ENCODE assay signal across 24 cellular contexts in the genomic region with DNA sequence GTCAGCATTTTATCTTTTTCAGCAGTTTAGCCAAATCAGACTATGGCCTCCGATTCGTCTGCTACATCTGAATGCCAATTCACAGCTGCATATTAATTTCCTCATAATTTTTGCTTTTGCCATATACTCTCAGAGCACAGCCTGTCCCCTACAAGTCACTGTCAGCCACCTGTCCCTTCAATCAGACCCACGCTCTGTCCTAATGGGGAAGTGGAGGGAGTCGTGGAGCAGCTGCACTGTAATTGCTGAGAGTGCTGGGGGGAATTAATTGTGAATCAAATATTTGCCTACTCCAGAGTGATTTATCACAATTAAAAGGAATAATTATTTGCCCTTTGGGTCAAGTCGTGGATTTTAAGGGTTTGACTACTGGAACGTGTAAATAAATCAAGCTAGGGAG.
"Had no signal": no experiment of that assay in that cellular context is flagged by ENCODE, and none has a peak within 500 bp of the region (broad histone marks: within the 10 kb centered on the region; RNA-seq: fewer than 3 reads in every experiment).

No MANE protein-coding gene starts in this region.

- H3K4me1 ChIP-seq: spleen, transverse colon, uterus had no signal

- H3K36me3 ChIP-seq: brain microvascular endothelial cell, heart left ventricle, right atrium auricular region, spleen, transverse colon, uterus had no signal

- ATAC-seq: activated CD8-positive, alpha-beta T cell treated with anti-CD3 and anti-CD28 coated beads for 36 hours; activated T-cell treated with anti-CD3 and anti-CD28 coated beads, Interleukin-2, amount 50 U/mL, for 4 hours; activated T-helper 17 cell treated with anti-CD3 and anti-CD28 coated beads, Interleukin-2, amount 50 U/mL, for 72 hours; heart left ventricle; naive thymus-derived CD4-positive, alpha-beta T cell; WTC11 had no signal

- FAIRE-seq: astrocyte, endothelial cell of umbilical vein had no signal

- H3K36me3 Mint-ChIP-seq: mesothelial cell of epicardium, WTC11 had no signal

- H3K9me3 ChIP-seq: uterus had no signal

- H3K27me3 ChIP-seq: brain microvascular endothelial cell, heart left ventricle, right atrium auricular region, transverse colon, uterus had no signal

- H3K27ac Mint-ChIP-seq: activated CD4-positive, alpha-beta T cell treated with anti-CD3 and anti-CD28 coated beads, Interleukin-2, amount 10 ng/mL, durations not matched to agents 7 days and 5 days; activated CD8-positive, alpha-beta T cell treated with anti-CD3 and anti-CD28 coated beads for 36 hours; activated T-helper 17 cell treated with anti-CD3 and anti-CD28 coated beads, Interleukin-2, amount 50 U/mL, for 72 hours; mesothelial cell of epicardium; naive thymus-derived CD4-positive, alpha-beta T cell; WTC11 had no signal

- H3K27ac ChIP-seq: brain microvascular endothelial cell, coronary artery, heart left ventricle, right atrium auricular region, spleen, transverse colon, uterus had no signal

- DNase-seq: activated CD4-positive, alpha-beta T cell treated with anti-CD3 and anti-CD28 coated beads for 1 hour; activated CD4-positive, alpha-beta T cell treated with anti-CD3 and anti-CD28 coated beads, Interleukin-2, amount 10 ng/mL, durations not matched to agents 7 days and 5 days; activated CD8-positive, alpha-beta T cell treated with anti-CD3 and anti-CD28 coated beads for 36 hours; activated gamma-delta T cell treated with Interleukin-2 at 50 U/mL for 16 hours; activated naive CD4-positive, alpha-beta T cell treated with anti-CD3 and anti-CD28 coated beads, Interleukin-2, amount 50 U/mL, for 16 hours; activated T-cell treated with anti-CD3 and anti-CD28 coated beads, Interleukin-2, amount 50 U/mL, for 4 hours; amniotic stem cell; brain microvascular endothelial cell; foreskin fibroblast; heart left ventricle; naive thymus-derived CD4-positive, alpha-beta T cell; nucleus accumbens; spleen; stimulated activated naive CD4-positive, alpha-beta T cell treated with Interleukin-2 at 50 U/mL for 16 hours; T-helper 2 cell; transverse colon; uterus had no signal

- H3K4me1 Mint-ChIP-seq: activated CD4-positive, alpha-beta T cell treated with anti-CD3 and anti-CD28 coated beads, Interleukin-2, amount 10 ng/mL, durations not matched to agents 7 days and 5 days; activated T-helper 17 cell treated with anti-CD3 and anti-CD28 coated beads, Interleukin-2, amount 50 U/mL, for 72 hours; naive thymus-derived CD4-positive, alpha-beta T cell; WTC11 had no signal

- H3K9me3 Mint-ChIP-seq: WTC11 had no signal

- H3K4me3 ChIP-seq: coronary artery, heart left ventricle, right atrium auricular region, spleen, transverse colon, uterus had no signal

- H3K4me3 Mint-ChIP-seq: activated CD4-positive, alpha-beta T cell treated with anti-CD3 and anti-CD28 coated beads, Interleukin-2, amount 10 ng/mL, durations not matched to agents 7 days and 5 days; activated CD8-positive, alpha-beta T cell treated with anti-CD3 and anti-CD28 coated beads for 36 hours; activated T-cell treated with anti-CD3 and anti-CD28 coated beads, Interleukin-2, amount 50 U/mL, for 4 hours; activated T-helper 17 cell treated with anti-CD3 and anti-CD28 coated beads, Interleukin-2, amount 50 U/mL, for 72 hours; mesothelial cell of epicardium; naive thymus-derived CD4-positive, alpha-beta T cell; WTC11 had no signal
